ENCODE assay signal across 8 cellular contexts in the genomic region with DNA sequence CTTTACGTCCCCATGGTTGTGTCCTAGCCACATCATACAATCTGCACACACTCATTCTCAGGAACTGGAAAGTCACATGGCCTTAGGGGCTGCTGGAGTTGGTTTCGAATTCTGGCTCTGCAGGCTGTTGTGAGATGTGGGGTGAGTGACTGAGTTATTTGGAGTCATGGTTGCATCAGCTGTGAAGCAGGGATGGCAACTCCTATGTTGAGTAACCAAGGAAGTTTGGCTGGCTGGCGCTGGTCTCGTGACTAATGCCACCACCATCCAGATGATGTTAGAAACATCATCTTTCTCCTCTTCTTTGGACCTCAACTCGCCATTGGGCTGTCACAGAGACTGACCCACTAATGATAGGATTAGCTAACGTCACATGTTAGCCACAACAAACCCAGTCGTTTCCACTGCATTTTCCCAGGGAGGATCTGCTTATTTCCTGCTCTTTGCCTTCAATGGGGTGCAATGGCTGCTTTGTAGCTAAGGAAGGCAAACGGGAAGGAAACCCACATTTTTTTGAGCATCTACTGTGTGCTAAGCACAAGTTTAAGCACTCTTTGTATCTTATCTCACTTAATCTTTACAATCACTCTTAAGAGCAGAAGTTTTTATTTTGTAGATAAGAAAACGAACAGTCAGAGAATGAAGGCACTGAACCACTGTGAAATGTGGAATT.
DNase-seq lines count a peak whose midpoint lies in the region; FAIRE-seq and TF ChIP-seq lines count a peak whose summit lies in the region.

No MANE protein-coding gene starts in this region.

- WGBS in mesenchymal stem cell, result 82% methylated on average over 9 of the region's 9 CpGs

- no peak overlapping the region for H2BK15ac ChIP-seq in mesenchymal stem cell (ENCODE audit: low read depth, poor library complexity, severe bottlenecking)

- H3K4me2 ChIP-seq in mesenchymal stem cell (ENCODE audit: low read length, poor library complexity, severe bottlenecking), result no peak overlapping the region

- BruUV-seq in Calu3 (replicated peaks; lab: Mats Ljungman, UMichigan), result no TSS peak

- no peaks in the 10 kb centered on the region for H3K9me3 ChIP-seq in mesenchymal stem cell (ENCODE audit: control insufficient read depth, low read length)

- no peaks in the 10 kb centered on the region for H3K27me3 ChIP-seq in mesenchymal stem cell (ENCODE audit: control insufficient read depth in 1 of 2, insufficient read depth in 1 of 2, low read length in 2 of 2)

- H2BK12ac ChIP-seq in mesenchymal stem cell (ENCODE audit: low read length in 2 of 2), result no peak overlapping the region

- peaks cover 52% of the 10 kb centered on the region for H3K4me1 Mint-ChIP-seq in Calu3 (ENCODE audit: low read depth, unreplicated experiment)
- peaks cover 7% of the 10 kb centered on the region for H3K4me1 Mint-ChIP-seq in activated naive CD8-positive, alpha-beta T cell treated with anti-CD3 and anti-CD28 coated beads for 36 hours

- no peak overlapping the region for H3K23ac ChIP-seq in mesenchymal stem cell (ENCODE audit: low read length in 2 of 2)

- peak overlapping the region in 1 of 2 experiments; percentile 80 for H3K14ac ChIP-seq in mesenchymal stem cell (ENCODE audit: low read length in 2 of 2)

- no peak overlapping the region for H2AFZ ChIP-seq in mesenchymal stem cell (ENCODE audit: low read depth, low read length)

- H3K27ac Mint-ChIP-seq in Calu3 (ENCODE audit: unreplicated experiment), result peak overlapping the region; percentile 94
- H3K27ac Mint-ChIP-seq in activated naive CD8-positive, alpha-beta T cell treated with anti-CD3 and anti-CD28 coated beads for 36 hours, result peak overlapping the region; percentile 89

- H3K18ac ChIP-seq in mesenchymal stem cell (ENCODE audit: low read depth in 1 of 2, low read length in 2 of 2), result peak overlapping the region in 1 of 2 experiments; percentile 6

- no peaks in the 10 kb centered on the region for H3K27me3 Mint-ChIP-seq in Calu3 (ENCODE audit: unreplicated experiment)
- no peaks in the 10 kb centered on the region for H3K27me3 Mint-ChIP-seq in activated naive CD8-positive, alpha-beta T cell treated with anti-CD3 and anti-CD28 coated beads for 36 hours

- no peak for FAIRE-seq in D721Med (lab: Jason Lieb, UNC)

- no peak overlapping the region for H3K27ac ChIP-seq in mesenchymal stem cell (ENCODE audit: low read length, poor library complexity, severe bottlenecking)

- H4K91ac ChIP-seq in mesenchymal stem cell (ENCODE audit: low read length), result no peak overlapping the region

- peak overlapping the region; percentile 82 for H3K9ac ChIP-seq in mesenchymal stem cell (ENCODE audit: low read length)

- H2BK5ac ChIP-seq in mesenchymal stem cell (ENCODE audit: low read depth, low read length, poor library complexity, severe bottlenecking), result no peak overlapping the region

- peak; percentile 84 for DNase-seq in Calu3
- DNase-seq in HPDE6-E6E7 (ENCODE audit: extremely low spot score), result peak; percentile 95
- DNase-seq in activated naive CD8-positive, alpha-beta T cell treated with anti-CD3 and anti-CD28 coated beads for 36 hours, result peak; percentile 37
- peak; percentile 95 for DNase-seq in mesenchymal stem cell
- no peak for DNase-seq in KG1 (lab: John Stamatoyannopoulos, UW)
- no peak for DNase-seq in NK-92 (lab: John Stamatoyannopoulos, UW; ENCODE audit: unreplicated experiment)
- DNase-seq in D721Med (ENCODE audit: insufficient read length, low spot score), result no peak
- DNase-seq in SHP77 treated with DMSO at 0.1 percent for 48 hours (lab: John Stamatoyannopoulos, UW), result no peak

- TF ChIP-seq CTCF in Calu3 (IDR thresholded peaks at IDR 0.05; ENCODE audit: unreplicated experiment) (no peak), D721Med (IDR thresholded peaks at IDR 0.05; ENCODE audit: insufficient read depth, missing control alignments) (no peak)

- no peak overlapping the region for H3K4me3 ChIP-seq in mesenchymal stem cell (ENCODE audit: insufficient read depth in 1 of 2, low read depth in 1 of 2, low read length in 2 of 2)

- peaks cover 5% of the 10 kb centered on the region for H3K4me1 ChIP-seq in mesenchymal stem cell (ENCODE audit: control insufficient read depth, insufficient read depth, low read depth, low read length)

- no peak overlapping the region for H2AK5ac ChIP-seq in mesenchymal stem cell (ENCODE audit: low read length, severe bottlenecking)

- H3K79me1 ChIP-seq in mesenchymal stem cell (replicated peaks; ENCODE audit: low read length, poor library complexity, severe bottlenecking), result peaks cover 4% of the 10 kb centered on the region

- H3K36me3 ChIP-seq in mesenchymal stem cell (ENCODE audit: control insufficient read depth in 1 of 2, insufficient read depth in 2 of 2, low read depth in 1 of 2, low read length in 2 of 2), result peaks cover 49 to 89% of the 10 kb centered on the region in 2 experiments

- H4K8ac ChIP-seq in mesenchymal stem cell (ENCODE audit: low read length), result no peak overlapping the region

- no peak overlapping the region for H3K4ac ChIP-seq in mesenchymal stem cell (ENCODE audit: low read depth in 1 of 2, low read length in 2 of 2)

- peaks cover 16% of the 10 kb centered on the region for H3K36me3 Mint-ChIP-seq in Calu3 (ENCODE audit: insufficient read depth, unreplicated experiment)
- H3K36me3 Mint-ChIP-seq in activated naive CD8-positive, alpha-beta T cell treated with anti-CD3 and anti-CD28 coated beads for 36 hours, result no peaks in the 10 kb centered on the region

- CTCF ChIA-PET in Calu3 (lab: Charles Lee), result no interaction called here

- peak overlapping the region; percentile 2 for H3K4me3 Mint-ChIP-seq in Calu3 (ENCODE audit: low read depth, unreplicated experiment)
- no peak overlapping the region for H3K4me3 Mint-ChIP-seq in activated naive CD8-positive, alpha-beta T cell treated with anti-CD3 and anti-CD28 coated beads for 36 hours

- H3K9me3 Mint-ChIP-seq in Calu3 (ENCODE audit: low read depth, unreplicated experiment), result no peaks in the 10 kb centered on the region
- H3K9me3 Mint-ChIP-seq in activated naive CD8-positive, alpha-beta T cell treated with anti-CD3 and anti-CD28 coated beads for 36 hours, result no peaks in the 10 kb centered on the region

- H2BK120ac ChIP-seq in mesenchymal stem cell (ENCODE audit: low read depth, low read length), result no peak overlapping the region

- intact Hi-C loops in Calu3 (cut with micrococcal nuclease; ENCODE audit: unreplicated experiment), result no loop called here

Comparison
In these comparisons a context has a peak if more than half of its experiments do, and no peak if none do; other contexts are left out.
1. DNase-seq: peak in Calu3 (single experiment), HPDE6-E6E7 (single experiment), activated naive CD8-positive, alpha-beta T cell treated with anti-CD3 and anti-CD28 coated beads for 36 hours (single experiment) and mesenchymal stem cell (single experiment); none in KG1 (single experiment), NK-92 (single experiment), D721Med (single experiment) and SHP77 treated with DMSO at 0.1 percent for 48 hours (single experiment).